16 cellular contexts compared by ENCODE assay signal in the genomic region with DNA sequence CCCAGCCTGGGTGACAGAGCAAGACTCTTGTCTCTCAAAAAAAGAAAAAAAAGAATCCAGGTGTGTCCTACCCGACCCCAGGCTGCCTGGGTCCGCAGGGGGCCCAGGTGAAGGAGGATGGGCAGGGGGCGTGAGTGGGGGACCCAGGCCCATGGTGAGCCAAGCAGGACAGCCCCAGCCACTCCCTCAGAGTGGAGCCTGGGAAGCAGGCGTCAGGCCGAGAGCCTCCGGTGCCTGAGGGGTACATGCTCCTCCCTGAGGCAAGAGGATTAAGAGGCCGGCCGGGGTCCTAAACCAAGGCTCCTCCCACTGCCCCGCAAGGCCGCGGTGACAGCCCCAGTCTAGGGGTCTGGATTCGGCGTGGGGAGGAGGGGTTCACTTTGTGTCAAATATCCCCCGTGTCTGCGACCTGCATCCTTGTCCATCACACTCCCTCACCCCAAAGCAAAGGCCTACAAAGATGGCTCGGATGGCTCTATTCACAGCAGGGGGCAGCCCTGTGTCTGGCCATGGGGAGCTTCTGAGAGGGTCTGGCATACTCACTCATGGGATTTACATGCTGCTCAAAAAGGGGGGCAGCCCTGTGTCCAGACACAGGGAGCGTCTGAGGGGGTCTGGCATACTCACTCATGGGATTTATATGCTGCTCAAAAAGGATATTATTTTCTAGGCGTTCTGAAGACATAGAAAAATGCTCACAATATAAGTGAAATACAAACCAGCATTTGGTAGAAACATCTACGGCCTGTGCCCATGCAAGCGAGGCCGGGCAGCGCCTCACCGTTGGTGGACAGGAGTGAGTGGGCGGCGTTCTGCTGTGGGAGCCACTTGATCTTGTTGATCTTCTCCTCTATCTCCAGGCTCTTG.
"Had no signal": no experiment of that assay in that cellular context is flagged by ENCODE, and none has a peak within 500 bp of the region (broad histone marks: within the 10 kb centered on the region; RNA-seq: fewer than 3 reads in every experiment).

No MANE protein-coding gene starts in this region.

- H3K36me3 ChIP-seq: colonic mucosa, SJSA1, suprapubic skin had no signal

- H3K27ac ChIP-seq: colonic mucosa, foreskin keratinocyte, SJSA1, suprapubic skin had no signal

- H3K27me3 ChIP-seq: colonic mucosa, foreskin keratinocyte, SJSA1 had no signal

- H3K4me3 ChIP-seq: colonic mucosa, SJSA1, suprapubic skin had no signal

- H3K4me1 ChIP-seq: colonic mucosa, foreskin keratinocyte, SJSA1 had no signal

- DNase-seq: activated CD4-positive, alpha-beta memory T cell treated with anti-CD3 and anti-CD28 coated beads for 36 hours; activated CD4-positive, alpha-beta T cell treated with anti-CD3 and anti-CD28 coated beads for 4 hours; activated gamma-delta T cell treated with Interleukin-2 at 50 U/mL for 16 hours; activated naive CD8-positive, alpha-beta T cell treated with anti-CD3 and anti-CD28 coated beads for 36 hours; activated T-cell treated with anti-CD3 and anti-CD28 coated beads for 4 hours; amygdala; central memory CD4-positive, alpha-beta T cell; colonic mucosa; foreskin keratinocyte; midbrain; occipital lobe; SW 1271; T-helper 2 cell; trophoblast cell had no signal

- H3K9me3 ChIP-seq: colonic mucosa, SJSA1, suprapubic skin had no signal

- ATAC-seq: foreskin keratinocyte had no signal
